In genomic region chr16:57522960-57523359, GRCh38 we compare ENCODE assay signal across 19 cellular contexts. TPM values are rescaled to one million over a fixed set of nuclear protein-coding genes. Genes with fewer than 3 reads are reported as not detected.
DNase-seq lines count a peak whose midpoint lies in the region; ATAC-seq, FAIRE-seq and TF ChIP-seq lines count a peak whose summit lies in the region.
"Had no signal": no experiment of that assay in that cellular context is flagged by ENCODE, and none has a peak within 500 bp of the region (broad histone marks: within the 10 kb centered on the region; RNA-seq: fewer than 3 reads in every experiment).

No MANE protein-coding gene starts in this region.

- no peak overlapping the region for H3K23ac ChIP-seq in mesenchymal stem cell (ENCODE audit: low read length in 2 of 2)

- TF ChIP-seq CTCF in OCI-LY7 (conservative IDR thresholded peaks at IDR 0.05; ENCODE audit: low read length), result no peak
- no peak for TF ChIP-seq CTCF in lower lobe of right lung (IDR thresholded peaks at IDR 0.05)

- peaks cover 8% of the 10 kb centered on the region for H3K36me3 Mint-ChIP-seq in T-helper 1 cell treated with Interleukin-12 subunit alpha and Interleukin-12 subunit beta and Interleukin-4 antibody, amounts not matched to agents 30 μg/mL and 1 μg/mL, for 36 hours (ENCODE audit: low read depth)
- peaks cover 0 to 14% (median 8%) of the 10 kb centered on the region in 3 donors for H3K36me3 Mint-ChIP-seq in immature natural killer cell

- no TSS peak for BruUV-seq in OCI-LY7 (replicated peaks; lab: Mats Ljungman, UMichigan)

- DNase-seq in T-helper 1 cell (no peak), OCI-LY7 (ENCODE audit: low spot score) (peak; percentile 57), immature natural killer cell (no peak), mesenchymal stem cell (no peak), urothelium cell line (ENCODE audit: low spot score) (no peak), lower lobe of right lung (no peak), head of caudate nucleus (no peak)
- DNase-seq: 8988T, Calu3, DMS79, GOT3, NCI-H1436 treated with DMSO at 0.1 percent for 48 hours, NCI-H2081, NCI-H524, SIG-M5 had no signal

- H3K4me3 ChIP-seq in OCI-LY7 (ENCODE audit: low read depth, low read length, poor library complexity, severe bottlenecking), result peak overlapping the region; percentile 18
- no peak overlapping the region for H3K4me3 ChIP-seq in mesenchymal stem cell (ENCODE audit: insufficient read depth in 1 of 2, low read depth in 1 of 2, low read length in 2 of 2)
- no peak overlapping the region for H3K4me3 ChIP-seq in lower lobe of right lung

- H3K4me1 ChIP-seq in OCI-LY7 (ENCODE audit: insufficient read depth, low read length, poor library complexity, severe bottlenecking), result peaks cover 32% of the 10 kb centered on the region
- peaks cover 11% of the 10 kb centered on the region for H3K4me1 ChIP-seq in mesenchymal stem cell (ENCODE audit: control insufficient read depth, insufficient read depth, low read depth, low read length)
- H3K4me1 ChIP-seq in lower lobe of right lung, result peaks cover 9% of the 10 kb centered on the region

- CTCF ChIA-PET in OCI-LY7 (lab: Charles Lee; ENCODE audit: unreplicated experiment), result interaction anchor here (0.6 to 1.2 kb wide), 4 partner anchors 9 to 106 kb away, joined by 3 to 4 read pairs (median 4); no protein-coding TSS in a partner anchor

- intact Hi-C loops in OCI-LY7 (cut with micrococcal nuclease; ENCODE audit: unreplicated experiment) (no loop called here), lower lobe of right lung (cut with DNase I) (no loop called here), head of caudate nucleus (cut with DNase I) (no loop called here)

- no peak overlapping the region for H3K4ac ChIP-seq in mesenchymal stem cell (ENCODE audit: low read depth in 1 of 2, low read length in 2 of 2)

- no peak overlapping the region for H2BK120ac ChIP-seq in mesenchymal stem cell (ENCODE audit: low read depth, low read length)

- peaks cover 12% of the 10 kb centered on the region for H3K4me1 Mint-ChIP-seq in T-helper 1 cell treated with Interleukin-12 subunit alpha and Interleukin-12 subunit beta and Interleukin-4 antibody, amounts not matched to agents 30 μg/mL and 1 μg/mL, for 36 hours (ENCODE audit: low read depth)
- peaks cover 19 to 25% of the 10 kb centered on the region in 2 donors for H3K4me1 Mint-ChIP-seq in immature natural killer cell

- no peak overlapping the region for H3K18ac ChIP-seq in mesenchymal stem cell (ENCODE audit: low read depth in 1 of 2, low read length in 2 of 2)

- no peak overlapping the region for H3K4me3 Mint-ChIP-seq in T-helper 1 cell treated with Interleukin-12 subunit alpha and Interleukin-12 subunit beta and Interleukin-4 antibody, amounts not matched to agents 30 μg/mL and 1 μg/mL, for 36 hours
- peak overlapping the region in 2 of 5 donors; percentile 3 to 21 for H3K4me3 Mint-ChIP-seq in immature natural killer cell

- H3K27me3 Mint-ChIP-seq in T-helper 1 cell treated with Interleukin-12 subunit alpha and Interleukin-12 subunit beta and Interleukin-4 antibody, amounts not matched to agents 30 μg/mL and 1 μg/mL, for 36 hours (ENCODE audit: low read depth), result no peaks in the 10 kb centered on the region
- peaks cover 0 to 3% (median 0%) of the 10 kb centered on the region in 3 donors for H3K27me3 Mint-ChIP-seq in immature natural killer cell (ENCODE audit: low read depth in 3 of 3)

- peak overlapping the region; percentile 62 for H3K4me2 ChIP-seq in OCI-LY7 (ENCODE audit: low read length)
- H3K4me2 ChIP-seq in mesenchymal stem cell (ENCODE audit: low read length, poor library complexity, severe bottlenecking), result no peak overlapping the region

- POLR2A ChIA-PET in OCI-LY7 (lab: Charles Lee), result interaction anchor here (0.6 to 2.5 kb wide), 8 partner anchors 9 to 227 kb away, joined by 3 to 14 read pairs (median 4); partner anchors contain the start of genes ADGRG5 and CCDC102A

- no peak overlapping the region for H3K9ac ChIP-seq in mesenchymal stem cell (ENCODE audit: low read length)

- H3K9me3 Mint-ChIP-seq in T-helper 1 cell treated with Interleukin-12 subunit alpha and Interleukin-12 subunit beta and Interleukin-4 antibody, amounts not matched to agents 30 μg/mL and 1 μg/mL, for 36 hours, result no peaks in the 10 kb centered on the region
- H3K9me3 Mint-ChIP-seq in immature natural killer cell, result no peaks in the 10 kb centered on the region

- no peaks in the 10 kb centered on the region for H3K36me3 ChIP-seq in OCI-LY7 (ENCODE audit: insufficient read depth, low read length)
- peaks cover 3 to 32% of the 10 kb centered on the region in 2 experiments for H3K36me3 ChIP-seq in mesenchymal stem cell (ENCODE audit: control insufficient read depth in 1 of 2, insufficient read depth in 2 of 2, low read depth in 1 of 2, low read length in 2 of 2)
- H3K36me3 ChIP-seq in lower lobe of right lung, result peaks cover 7% of the 10 kb centered on the region

- no peaks in the 10 kb centered on the region for H3K27me3 ChIP-seq in mesenchymal stem cell (ENCODE audit: control insufficient read depth in 1 of 2, insufficient read depth in 1 of 2, low read length in 2 of 2)
- no peaks in the 10 kb centered on the region for H3K27me3 ChIP-seq in lower lobe of right lung (ENCODE audit: low read depth)

- WGBS in mesenchymal stem cell, result 95% methylated on average over 6 of the region's 8 CpGs

- peaks cover 12% of the 10 kb centered on the region for H3K79me1 ChIP-seq in mesenchymal stem cell (replicated peaks; ENCODE audit: low read length, poor library complexity, severe bottlenecking)

- no peaks in the 10 kb centered on the region for H3K9me2 ChIP-seq in OCI-LY7 (ENCODE audit: insufficient read depth, low read length)

- H2BK15ac ChIP-seq in mesenchymal stem cell (ENCODE audit: low read depth, poor library complexity, severe bottlenecking), result no peak overlapping the region

- H3K27ac ChIP-seq in OCI-LY7 (ENCODE audit: low read depth, low read length, poor library complexity, severe bottlenecking) (peak overlapping the region; percentile 32), mesenchymal stem cell (ENCODE audit: low read length, poor library complexity, severe bottlenecking) (no peak overlapping the region), lower lobe of right lung (no peak overlapping the region)
- H3K27ac ChIP-seq: C4-2B had no signal

- no peaks in the 10 kb centered on the region for H4K20me1 ChIP-seq in OCI-LY7 (ENCODE audit: insufficient read depth, low read length)

- H4K8ac ChIP-seq in mesenchymal stem cell (ENCODE audit: low read length), result no peak overlapping the region

- H2BK12ac ChIP-seq in mesenchymal stem cell (ENCODE audit: low read length in 2 of 2), result no peak overlapping the region

- ATAC-seq in lower lobe of right lung, result no peak

- H3K79me2 ChIP-seq in OCI-LY7 (ENCODE audit: insufficient read depth, low read depth, low read length), result no peaks in the 10 kb centered on the region

- no peak overlapping the region for H2AFZ ChIP-seq in OCI-LY7 (ENCODE audit: low read length)
- H2AFZ ChIP-seq in mesenchymal stem cell (ENCODE audit: low read depth, low read length), result no peak overlapping the region

- H2AK5ac ChIP-seq in mesenchymal stem cell (ENCODE audit: low read length, severe bottlenecking), result no peak overlapping the region

- H2BK5ac ChIP-seq in mesenchymal stem cell (ENCODE audit: low read depth, low read length, poor library complexity, severe bottlenecking), result no peak overlapping the region

- H4K91ac ChIP-seq in mesenchymal stem cell (ENCODE audit: low read length), result no peak overlapping the region

- no peak overlapping the region for H3K14ac ChIP-seq in mesenchymal stem cell (ENCODE audit: low read length in 2 of 2)

- no peak for FAIRE-seq in urothelium cell line (lab: Jason Lieb, UNC)
- FAIRE-seq: G401.6 had no signal

- H3K27ac Mint-ChIP-seq in T-helper 1 cell treated with Interleukin-12 subunit alpha and Interleukin-12 subunit beta and Interleukin-4 antibody, amounts not matched to agents 30 μg/mL and 1 μg/mL, for 36 hours, result peak overlapping the region; percentile 14
- H3K27ac Mint-ChIP-seq in immature natural killer cell, result peak overlapping the region; percentile 14 to 72 (median 33)

- H3K9me3 ChIP-seq in OCI-LY7 (ENCODE audit: low read length) (no peaks in the 10 kb centered on the region), mesenchymal stem cell (ENCODE audit: control insufficient read depth, low read length) (no peaks in the 10 kb centered on the region), lower lobe of right lung (no peaks in the 10 kb centered on the region)

RNA-seq across cellular contexts. Expression of gene CCDC102A, which starts 13.4 kb away (rescaled TPM):
- total RNA-seq in OCI-LY7 (2014; rRNA removed; shearing (Covaris generic)), result 4.2 and 4.8 TPM in 2 replicates
- 6.7 and 7.1 TPM in 2 replicates for total RNA-seq in OCI-LY7 (2022)
- 10 to 100 TPM in 2 of 3 donors, 1 to 10 TPM in 1; 8.8 to 26.4 (median 13.9) TPM for polyA plus RNA-seq in immature natural killer cell
- polyA plus RNA-seq in mesenchymal stem cell (2013, experiment 1 of 2), result 4.5 TPM
- 4.8 TPM for polyA plus RNA-seq in mesenchymal stem cell (2013, experiment 2 of 2)
- 12.8 TPM for total RNA-seq in lower lobe of right lung

RNA-seq across cellular contexts. Expression of gene ADGRG5, which starts 19.5 kb away (rescaled TPM):
- 0.39 TPM in 1 of 2 replicates, not detected in the other for total RNA-seq in OCI-LY7 (2014; rRNA removed; shearing (Covaris generic))
- total RNA-seq in OCI-LY7 (2022) (0.37 and 1.3 TPM in 2 replicates), lower lobe of right lung (1.4 TPM)
- 100 to 1,000 TPM in 1 of 3 donors, 10 to 100 TPM in 2; 43.2 to 124 (median 77.4) TPM for polyA plus RNA-seq in immature natural killer cell
- polyA plus RNA-seq in mesenchymal stem cell (2013, experiment 1 of 2), result not detected
- polyA plus RNA-seq in mesenchymal stem cell (2013, experiment 2 of 2), result not detected
- total RNA-seq: LHCN-M2 had no signal

RNA-seq across cellular contexts. Expression of gene DOK4, which starts 36.7 kb away (rescaled TPM):
- total RNA-seq in OCI-LY7 (2014; rRNA removed; shearing (Covaris generic)), result 0.09 and 0.13 TPM in 2 replicates
- 1.0 and 1.1 TPM in 2 replicates for total RNA-seq in OCI-LY7 (2022)
- 1 to 10 TPM; 2.2 to 3.2 (median 2.8) TPM for polyA plus RNA-seq in immature natural killer cell
- polyA plus RNA-seq in mesenchymal stem cell (2013, experiment 1 of 2), result 29.6 TPM
- 29.7 TPM for polyA plus RNA-seq in mesenchymal stem cell (2013, experiment 2 of 2)
- 57.3 TPM for total RNA-seq in lower lobe of right lung

Comparison
In these comparisons a context has a peak if more than half of its experiments do, and no peak if none do; other contexts are left out.
1. RNA of gene DOK4, which starts 36.7 kb away (total RNA-seq): 57.3 TPM in lower lobe of right lung (single experiment); 0.09 to 1.1 TPM in OCI-LY7; every median in the first group is over 10 times any median in the second.